ENCODE assay signal across 15 cellular contexts in the genomic region with DNA sequence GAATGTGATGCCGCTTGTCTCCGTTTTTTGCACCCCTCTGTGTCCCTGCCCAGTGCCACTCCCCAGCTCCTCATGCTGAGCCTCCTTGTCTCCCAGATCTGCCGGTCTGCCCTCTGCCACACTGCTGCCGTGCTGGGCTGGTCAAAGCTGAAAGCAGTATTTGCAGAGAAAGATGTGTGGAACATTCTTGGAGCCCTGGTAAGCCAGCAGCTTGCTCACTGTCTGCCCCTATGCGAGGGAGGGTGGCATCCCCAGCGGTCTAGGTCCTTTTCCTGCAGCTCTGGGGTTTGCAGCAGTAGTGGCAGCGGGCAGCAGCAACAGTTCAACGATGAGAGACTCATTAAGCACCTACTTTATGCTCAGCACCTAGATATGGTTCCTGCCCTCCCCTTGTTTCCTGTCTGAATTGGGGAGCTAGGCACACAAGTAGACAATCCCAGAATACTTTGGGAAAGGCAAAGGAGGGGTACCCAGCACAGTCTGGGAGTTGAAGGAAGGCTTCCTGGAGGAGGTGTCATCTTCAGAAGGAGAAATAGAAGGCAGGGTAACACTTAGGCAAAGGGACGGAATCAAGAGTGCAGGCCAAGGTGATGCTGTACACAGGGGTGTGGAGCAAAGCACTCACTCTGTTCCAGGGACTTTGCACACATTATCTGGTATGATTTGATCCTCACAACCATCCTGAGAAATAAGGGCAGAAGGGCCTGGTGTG.
"Had no signal": no experiment of that assay in that cellular context is flagged by ENCODE, and none has a peak within 500 bp of the region (broad histone marks: within the 10 kb centered on the region; RNA-seq: fewer than 3 reads in every experiment).

No MANE protein-coding gene starts in this region.

- FAIRE-seq: bronchial epithelial cell, islet of Langerhans had no signal

- H3K27me3 ChIP-seq: ascending aorta, right atrium auricular region, tibial nerve had no signal

- H3K4me1 ChIP-seq: ascending aorta, right atrium auricular region had no signal

- H3K27ac ChIP-seq: ascending aorta, right atrium auricular region, skin epidermis, tibial nerve had no signal

- H3K4me3 ChIP-seq: ascending aorta, right atrium auricular region, skin epidermis, tibial nerve had no signal

- ATAC-seq: activated CD4-positive, CD25-positive, alpha-beta regulatory T cell treated with anti-CD3 and anti-CD28 coated beads, Interleukin-2, amount 50 U/mL, for 24 hours; activated naive CD8-positive, alpha-beta T cell treated with anti-CD3 and anti-CD28 coated beads, Interleukin-2, amount 50 U/mL, for 24 hours; esophagus mucosa had no signal

- H3K36me3 ChIP-seq: ascending aorta, right atrium auricular region, tibial nerve had no signal

- DNase-seq: activated CD4-positive, alpha-beta T cell treated with anti-CD3 and anti-CD28 coated beads, Interleukin-2, amount 50 U/mL, for 1 hour; activated CD8-positive, alpha-beta memory T cell treated with anti-CD3 and anti-CD28 coated beads for 24 hours; activated naive CD4-positive, alpha-beta T cell treated with anti-CD3 and anti-CD28 coated beads for 36 hours; activated naive CD8-positive, alpha-beta T cell treated with anti-CD3 and anti-CD28 coated beads, Interleukin-2, amount 50 U/mL, for 24 hours; posterior cingulate gyrus; stimulated activated CD4-positive, alpha-beta T cell treated with anti-CD3 and anti-CD28 coated beads, Interleukin-4, amount 100 ng/mL, for 24 hours; stimulated activated naive CD4-positive, alpha-beta T cell had no signal

- H3K9me3 ChIP-seq: ascending aorta, right atrium auricular region, tibial nerve had no signal
